ENCODE assay signal across 38 cellular contexts in genomic region chr14:41343857-41344256, GRCh38.
"Had no signal": no experiment of that assay in that cellular context is flagged by ENCODE, and none has a peak within 500 bp of the region (broad histone marks: within the 10 kb centered on the region; RNA-seq: fewer than 3 reads in every experiment).

No MANE protein-coding gene starts in this region.

- H3K27me3 Mint-ChIP-seq: activated B cell treated with CpG ODN at 0.5 μM for 24 hours; activated CD4-positive, alpha-beta memory T cell treated with anti-CD3 and anti-CD28 coated beads for 36 hours; activated CD4-positive, alpha-beta T cell treated with anti-CD3 and anti-CD28 coated beads, Interleukin-2, amount 10 ng/mL, durations not matched to agents 24 days and 14 days; activated CD8-positive, alpha-beta memory T cell treated with anti-CD3 and anti-CD28 coated beads, Interleukin-2, amount 10 ng/mL, durations not matched to agents 7 days and 5 days; activated naive CD4-positive, alpha-beta T cell treated with anti-CD3 and anti-CD28 coated beads, Interleukin-2, amount 10 ng/mL, durations not matched to agents 7 days and 5 days; activated naive CD4-positive, alpha-beta T cell treated with anti-CD3 and anti-CD28 coated beads, Interleukin-2, amount 50 U/mL, for 24 hours; activated naive CD8-positive, alpha-beta T cell; activated naive CD8-positive, alpha-beta T cell treated with anti-CD3 and anti-CD28 coated beads, Interleukin-2, amount 10 ng/mL, durations not matched to agents 7 days and 5 days; activated naive CD8-positive, alpha-beta T cell treated with anti-CD3 and anti-CD28 coated beads, Interleukin-2, amount 50 U/mL, for 24 hours; activated T-cell treated with anti-CD3 and anti-CD28 coated beads, Interleukin-2, amount 50 U/mL, for 24 hours; central memory CD8-positive, alpha-beta T cell had no signal

- DNase-seq: activated B cell treated with CpG ODN at 0.5 μM for 24 hours; activated CD4-positive, alpha-beta memory T cell treated with anti-CD3 and anti-CD28 coated beads for 36 hours; activated CD4-positive, alpha-beta T cell treated with anti-CD3 and anti-CD28 coated beads for 4 hours; activated CD4-positive, alpha-beta T cell treated with anti-CD3 and anti-CD28 coated beads, Interleukin-2, amount 10 ng/mL, durations not matched to agents 24 days and 14 days; activated CD4-positive, alpha-beta T cell treated with anti-CD3 and anti-CD28 coated beads, Interleukin-2, amount 50 U/mL, for 1 hour; activated CD4-positive, alpha-beta T cell treated with anti-CD3 and anti-CD28 coated beads, Interleukin-2, amount 50 U/mL, for 4 hours; activated CD4-positive, CD25-positive, alpha-beta regulatory T cell treated with anti-CD3 and anti-CD28 coated beads, Interleukin-2, amount 50 U/mL, for 72 hours; activated CD8-positive, alpha-beta memory T cell treated with anti-CD3 and anti-CD28 coated beads for 24 hours; activated CD8-positive, alpha-beta memory T cell treated with anti-CD3 and anti-CD28 coated beads, Interleukin-2, amount 10 ng/mL, durations not matched to agents 7 days and 5 days; activated CD8-positive, alpha-beta memory T cell treated with anti-CD3 and anti-CD28 coated beads, Interleukin-2, amount 50 U/mL, for 48 hours; activated CD8-positive, alpha-beta T cell treated with anti-CD3 and anti-CD28 coated beads, Interleukin-2, amount 10 ng/mL, durations not matched to agents 7 days and 5 days; activated effector memory CD4-positive, alpha-beta T cell treated with Interleukin-2 at 50 U/mL for 16 hours; activated gamma-delta T cell; activated naive CD4-positive, alpha-beta T cell treated with anti-CD3 and anti-CD28 coated beads, Interleukin-2, amount 10 ng/mL, durations not matched to agents 7 days and 5 days; activated naive CD4-positive, alpha-beta T cell treated with Interleukin-2 at 50 U/mL for 16 hours; activated naive CD8-positive, alpha-beta T cell treated with anti-CD3 and anti-CD28 coated beads, Interleukin-2, amount 10 ng/mL, durations not matched to agents 7 days and 5 days; activated naive CD8-positive, alpha-beta T cell treated with anti-CD3 and anti-CD28 coated beads, Interleukin-2, amount 50 U/mL, for 24 hours; activated T-cell treated with anti-CD3 and anti-CD28 coated beads, Interleukin-2, amount 50 U/mL, for 24 hours; activated T-cell treated with anti-CD3 and anti-CD28 coated beads, Interleukin-2, amount 50 U/mL, for 48 hours; amygdala; anterior cingulate cortex; caudate nucleus; cerebellar nuclear complex; T-helper 1 cell; T-helper 2 cell; T-helper 9 cell had no signal

- H3K4me3 ChIP-seq: ascending aorta, cardiac muscle cell had no signal

- H3K36me3 Mint-ChIP-seq: activated CD4-positive, alpha-beta memory T cell treated with anti-CD3 and anti-CD28 coated beads for 36 hours; activated CD8-positive, alpha-beta memory T cell treated with anti-CD3 and anti-CD28 coated beads, Interleukin-2, amount 10 ng/mL, durations not matched to agents 7 days and 5 days; activated naive CD4-positive, alpha-beta T cell treated with anti-CD3 and anti-CD28 coated beads, Interleukin-2, amount 10 ng/mL, durations not matched to agents 7 days and 5 days; activated naive CD4-positive, alpha-beta T cell treated with anti-CD3 and anti-CD28 coated beads, Interleukin-2, amount 50 U/mL, for 24 hours; activated naive CD8-positive, alpha-beta T cell; activated naive CD8-positive, alpha-beta T cell treated with anti-CD3 and anti-CD28 coated beads, Interleukin-2, amount 10 ng/mL, durations not matched to agents 7 days and 5 days; brain had no signal

- H3K4me1 Mint-ChIP-seq: activated B cell treated with CpG ODN at 0.5 μM for 24 hours; activated CD4-positive, alpha-beta T cell treated with anti-CD3 and anti-CD28 coated beads, Interleukin-2, amount 10 ng/mL, durations not matched to agents 24 days and 14 days; activated CD8-positive, alpha-beta memory T cell treated with anti-CD3 and anti-CD28 coated beads, Interleukin-2, amount 10 ng/mL, durations not matched to agents 7 days and 5 days; activated naive CD4-positive, alpha-beta T cell treated with anti-CD3 and anti-CD28 coated beads, Interleukin-2, amount 10 ng/mL, durations not matched to agents 7 days and 5 days; activated naive CD4-positive, alpha-beta T cell treated with anti-CD3 and anti-CD28 coated beads, Interleukin-2, amount 50 U/mL, for 24 hours; activated naive CD8-positive, alpha-beta T cell treated with anti-CD3 and anti-CD28 coated beads, Interleukin-2, amount 10 ng/mL, durations not matched to agents 7 days and 5 days; activated naive CD8-positive, alpha-beta T cell treated with anti-CD3 and anti-CD28 coated beads, Interleukin-2, amount 50 U/mL, for 24 hours; brain; central memory CD8-positive, alpha-beta T cell had no signal

- H3K36me3 ChIP-seq: ascending aorta, cardiac muscle cell had no signal

- H3K27ac Mint-ChIP-seq: activated B cell treated with CpG ODN at 0.5 μM for 24 hours; activated CD4-positive, alpha-beta memory T cell treated with anti-CD3 and anti-CD28 coated beads for 36 hours; activated CD4-positive, alpha-beta T cell treated with anti-CD3 and anti-CD28 coated beads, Interleukin-2, amount 10 ng/mL, durations not matched to agents 24 days and 14 days; activated CD8-positive, alpha-beta memory T cell treated with anti-CD3 and anti-CD28 coated beads, Interleukin-2, amount 10 ng/mL, durations not matched to agents 7 days and 5 days; activated CD8-positive, alpha-beta T cell treated with anti-CD3 and anti-CD28 coated beads, Interleukin-2, amount 10 ng/mL, durations not matched to agents 7 days and 5 days; activated naive CD4-positive, alpha-beta T cell treated with anti-CD3 and anti-CD28 coated beads, Interleukin-2, amount 10 ng/mL, durations not matched to agents 7 days and 5 days; activated naive CD4-positive, alpha-beta T cell treated with anti-CD3 and anti-CD28 coated beads, Interleukin-2, amount 50 U/mL, for 24 hours; activated naive CD8-positive, alpha-beta T cell; activated naive CD8-positive, alpha-beta T cell treated with anti-CD3 and anti-CD28 coated beads, Interleukin-2, amount 10 ng/mL, durations not matched to agents 7 days and 5 days; activated naive CD8-positive, alpha-beta T cell treated with anti-CD3 and anti-CD28 coated beads, Interleukin-2, amount 50 U/mL, for 24 hours; activated T-cell treated with anti-CD3 and anti-CD28 coated beads, Interleukin-2, amount 50 U/mL, for 24 hours; activated T-helper 2 cell treated with anti-CD3 and anti-CD28 coated beads, Interferon-gamma antibody, Interleukin-2, Interleukin-4, amounts not matched to agents 10 μg/mL and 5 μg/mL and 100 μg/mL, durations not matched to agents 14 hours and 24 hours and 36 hours; brain; T-helper 1 cell treated with Interleukin-12 subunit alpha and Interleukin-12 subunit beta and Interleukin-4 antibody, amounts not matched to agents 30 μg/mL and 1 μg/mL, for 36 hours; T-helper 2 cell treated with Interferon-gamma antibody and Interleukin-4, amounts not matched to agents 5 μg/mL and 100 μg/mL, for 36 hours had no signal

- H3K9me3 Mint-ChIP-seq: activated naive CD8-positive, alpha-beta T cell treated with anti-CD3 and anti-CD28 coated beads, Interleukin-2, amount 10 ng/mL, durations not matched to agents 7 days and 5 days had no signal

- ATAC-seq: activated CD8-positive, alpha-beta memory T cell treated with anti-CD3 and anti-CD28 coated beads, Interleukin-2, amount 10 ng/mL, durations not matched to agents 7 days and 5 days; activated CD8-positive, alpha-beta T cell treated with anti-CD3 and anti-CD28 coated beads, Interleukin-2, amount 10 ng/mL, durations not matched to agents 7 days and 5 days; activated naive CD8-positive, alpha-beta T cell treated with anti-CD3 and anti-CD28 coated beads, Interleukin-2, amount 50 U/mL, for 24 hours had no signal

- H3K27me3 ChIP-seq: ascending aorta, cardiac muscle cell had no signal

- H3K4me3 Mint-ChIP-seq: activated B cell treated with CpG ODN at 0.5 μM for 24 hours; activated CD4-positive, alpha-beta memory T cell treated with anti-CD3 and anti-CD28 coated beads for 36 hours; activated CD4-positive, alpha-beta T cell treated with anti-CD3 and anti-CD28 coated beads, Interleukin-2, amount 10 ng/mL, durations not matched to agents 24 days and 14 days; activated CD8-positive, alpha-beta memory T cell treated with anti-CD3 and anti-CD28 coated beads, Interleukin-2, amount 10 ng/mL, durations not matched to agents 7 days and 5 days; activated CD8-positive, alpha-beta T cell treated with anti-CD3 and anti-CD28 coated beads, Interleukin-2, amount 10 ng/mL, durations not matched to agents 7 days and 5 days; activated naive CD4-positive, alpha-beta T cell treated with anti-CD3 and anti-CD28 coated beads, Interleukin-2, amount 10 ng/mL, durations not matched to agents 7 days and 5 days; activated naive CD4-positive, alpha-beta T cell treated with anti-CD3 and anti-CD28 coated beads, Interleukin-2, amount 50 U/mL, for 24 hours; activated naive CD8-positive, alpha-beta T cell; activated naive CD8-positive, alpha-beta T cell treated with anti-CD3 and anti-CD28 coated beads, Interleukin-2, amount 10 ng/mL, durations not matched to agents 7 days and 5 days; activated naive CD8-positive, alpha-beta T cell treated with anti-CD3 and anti-CD28 coated beads, Interleukin-2, amount 50 U/mL, for 24 hours; activated T-cell treated with anti-CD3 and anti-CD28 coated beads, Interleukin-2, amount 50 U/mL, for 24 hours; brain; central memory CD8-positive, alpha-beta T cell; T-helper 1 cell treated with Interleukin-12 subunit alpha and Interleukin-12 subunit beta and Interleukin-4 antibody, amounts not matched to agents 30 μg/mL and 1 μg/mL, for 36 hours; T-helper 2 cell treated with Interferon-gamma antibody and Interleukin-4, amounts not matched to agents 5 μg/mL and 100 μg/mL, for 36 hours had no signal

- H3K4me1 ChIP-seq: ascending aorta had no signal

- H3K9me3 ChIP-seq: ascending aorta had no signal

- H3K27ac ChIP-seq: ascending aorta, cardiac muscle cell, VCaP had no signal

- FAIRE-seq: bronchial epithelial cell, TTC549 had no signal
